In genomic region chr1:1175221-1176062, GRCh38 we compare ENCODE assay signal across 17 cellular contexts. TPM values are rescaled to one million over a fixed set of nuclear protein-coding genes. Genes with fewer than 3 reads are reported as not detected.
DNase-seq lines count a peak whose midpoint lies in the region; ATAC-seq and TF ChIP-seq lines count a peak whose summit lies in the region.
"Had no signal": no experiment of that assay in that cellular context is flagged by ENCODE, and none has a peak within 500 bp of the region (broad histone marks: within the 10 kb centered on the region; RNA-seq: fewer than 3 reads in every experiment).

No MANE protein-coding gene starts in this region.

- no peak for TF ChIP-seq POLR2A in NB4 (IDR thresholded peaks at IDR 0.05; ENCODE audit: extremely low read depth, insufficient read length)

- no peak overlapping the region for H3K4me2 ChIP-seq in osteoblast (ENCODE audit: insufficient read depth, low read length)

- no peaks in the 10 kb centered on the region for H4K20me1 ChIP-seq in osteoblast (ENCODE audit: insufficient read depth, low read length)

- no peaks in the 10 kb centered on the region for H3K79me2 ChIP-seq in osteoblast (ENCODE audit: insufficient read depth, low read length)

- H3K4me1 ChIP-seq in osteoblast (ENCODE audit: insufficient read depth, low read length): no peaks in the 10 kb centered on the region
- H3K4me1 ChIP-seq: uterus had no signal

- intact Hi-C loops in cardiac septum (cut with DNase I) (no loop called here), Right ventricle myocardium superior (cut with DNase I) (no loop called here)

- no peak for ATAC-seq in Right ventricle myocardium superior (ENCODE audit: poor library complexity)

- no peaks in the 10 kb centered on the region for H3K36me3 ChIP-seq in osteoblast (ENCODE audit: insufficient read depth, low read length)
- H3K36me3 ChIP-seq: ovary, uterus had no signal

- H3K27me3 ChIP-seq in osteoblast (ENCODE audit: insufficient read depth, low read length): peaks cover 41% of the 10 kb centered on the region
- H3K27me3 ChIP-seq: ovary had no signal

- DNase-seq in cardiac septum (ENCODE audit: low spot score): peak; percentile 55
- no peak for DNase-seq in Right ventricle myocardium superior
- DNase-seq in NB4 (ENCODE audit: low read depth): peak; percentile 70
- DNase-seq in RPMI8226: peak; percentile 72
- peak; percentile 77 for DNase-seq in osteoblast (ENCODE audit: insufficient read length, low spot score, missing footprints)
- no peak for DNase-seq in NCI-H2107 treated with DMSO at 0.1 percent for 48 hours (lab: John Stamatoyannopoulos, UW; ENCODE audit: unreplicated experiment)
- DNase-seq in pons (ENCODE audit: low spot score): no peak
- DNase-seq in NCI-H146 (lab: John Stamatoyannopoulos, UW): no peak
- DNase-seq: effector CD8-positive, alpha-beta T cell; NCI-H1930; NK-92 treated with Interleukin-12 subunit alpha and Interleukin-12 subunit beta, amount 100 ng/mL, for 24 hours; uterus had no signal

- no peak overlapping the region for H3K27ac ChIP-seq in osteoblast (ENCODE audit: low read depth, low read length)
- H3K27ac ChIP-seq: ovary, uterus had no signal

- H3K9me3 ChIP-seq in osteoblast (ENCODE audit: low read depth, low read length): no peaks in the 10 kb centered on the region
- H3K9me3 ChIP-seq: ovary, uterus had no signal

- H3K4me3 ChIP-seq in NB4 (ENCODE audit: low read depth, low read length) (no peak overlapping the region), osteoblast (ENCODE audit: insufficient read depth, low read length) (no peak overlapping the region)
- H3K4me3 ChIP-seq: ovary, uterus had no signal

- TF ChIP-seq CTCF in NB4 (IDR thresholded peaks at IDR 0.05; ENCODE audit: low read depth, low read length) (no peak), osteoblast (IDR thresholded peaks at IDR 0.05; ENCODE audit: extremely low read depth, low read depth, low read length) (no peak)

- H2AFZ ChIP-seq in osteoblast (ENCODE audit: low read length): no peak overlapping the region

RNA-seq across cellular contexts. Expression of gene TTLL10, which starts 1.8 kb away (rescaled TPM):
- total RNA-seq in cardiac septum: 0.22 TPM
- total RNA-seq in Right ventricle myocardium superior: 0.22 TPM
- total RNA-seq in osteoblast: not detected in 2 replicates
- total RNA-seq: CD8-positive, alpha-beta memory T cell; fibroblast of lung; lower leg skin; RPMI7951 had no signal

RNA-seq across cellular contexts. Expression of gene TNFRSF18, which starts 30.9 kb away (rescaled TPM):
- 0.19 TPM for total RNA-seq in cardiac septum
- total RNA-seq in Right ventricle myocardium superior: 0.32 TPM
- total RNA-seq in osteoblast: 0.29 TPM in 1 of 2 replicates, not detected in the other
- total RNA-seq: RPMI7951 had no signal

RNA-seq across cellular contexts. Expression of gene TNFRSF4, which starts 38.5 kb away (rescaled TPM):
- total RNA-seq in cardiac septum (4.3 TPM), Right ventricle myocardium superior (2.1 TPM), osteoblast (under 0.01 TPM in 1 of 2 replicates, not detected in the other)
- total RNA-seq: RPMI7951 had no signal

RNA-seq across cellular contexts. Expression of gene SDF4, which starts 56.4 kb away (rescaled TPM):
- 139 TPM for total RNA-seq in cardiac septum
- 110 TPM for total RNA-seq in Right ventricle myocardium superior
- 136 and 151 TPM in 2 replicates for total RNA-seq in osteoblast

RNA-seq across cellular contexts. Expression of gene B3GALT6, which starts 56.6 kb away (rescaled TPM):
- total RNA-seq in cardiac septum (11.1 TPM), Right ventricle myocardium superior (8.6 TPM), osteoblast (26.5 and 29.7 TPM in 2 replicates)

Comparison
In these comparisons a context has a peak if more than half of its experiments do, and no peak if none do; other contexts are left out.
1. DNase-seq: peak in cardiac septum (single experiment), NB4 (single experiment), RPMI8226 (single experiment) and osteoblast (single experiment); none in Right ventricle myocardium superior (single experiment), NCI-H2107 treated with DMSO at 0.1 percent for 48 hours (single experiment), pons (single experiment) and NCI-H146 (single experiment).